Comparison of ENCODE assay signal across 10 cellular contexts in genomic region chr2:230347659-230348305, GRCh38. TPM values are rescaled to one million over a fixed set of nuclear protein-coding genes. Genes with fewer than 3 reads are reported as not detected.
DNase-seq lines count a peak whose midpoint lies in the region; ATAC-seq and TF ChIP-seq lines count a peak whose summit lies in the region.
"Had no signal": no experiment of that assay in that cellular context is flagged by ENCODE, and none has a peak within 500 bp of the region (broad histone marks: within the 10 kb centered on the region; RNA-seq: fewer than 3 reads in every experiment).

No MANE protein-coding gene starts in this region.

- DNase-seq in left cardiac atrium (no peak), right atrium auricular region (ENCODE audit: low spot score) (no peak), neuronal stem cell (ENCODE audit: low spot score) (no peak), NCI-H526 treated with DMSO at 0.1 percent for 48 hours (lab: John Stamatoyannopoulos, UW) (no peak)
- peak; percentile 21 for DNase-seq in activated naive CD8-positive, alpha-beta T cell treated with anti-CD3 and anti-CD28 coated beads for 36 hours
- peak; percentile 13 for DNase-seq in stimulated activated naive B cell treated with anti-CD40 and anti-IgM and Interleukin-4, amounts not matched to agents 10 μg/mL and 1 μg/mL and 100 μg/mL, for 72 hours
- DNase-seq: effector memory CD4-positive, alpha-beta T cell had no signal

- TF ChIP-seq CTCF in right atrium auricular region (IDR thresholded peaks at IDR 0.05) (no peak), KMS-11 (conservative IDR thresholded peaks at IDR 0.05; ENCODE audit: low read depth, low read length) (no peak)

- no peaks in the 10 kb centered on the region for H3K79me1 ChIP-seq in neuronal stem cell (ENCODE audit: low read depth, low read length)

- H2BK12ac ChIP-seq in neuronal stem cell (ENCODE audit: low read length): no peak overlapping the region

- H4K91ac ChIP-seq in neuronal stem cell (ENCODE audit: low read depth, low read length, poor library complexity): no peak overlapping the region

- H3K4ac ChIP-seq in neuronal stem cell (ENCODE audit: low read length): no peak overlapping the region

- ATAC-seq in left cardiac atrium (peak; percentile 38 to 64), GM21381 (IDR thresholded peaks at IDR 0.05; ENCODE audit: unreplicated experiment) (no peak)
- peak; percentile 90 to 91 for ATAC-seq in stimulated activated naive B cell treated with anti-CD40 and anti-IgM and Interleukin-4, amounts not matched to agents 10 μg/mL and 1 μg/mL and 100 μg/mL, for 72 hours (replicated peaks)

- H3K4me3 ChIP-seq in right atrium auricular region (no peak overlapping the region), KMS-11 (IDR thresholded peaks at IDR 0.05; ENCODE audit: insufficient read depth, low read depth, low read length) (peak overlapping the region; percentile 31), neuronal stem cell (ENCODE audit: low read length in 2 of 2) (no peak overlapping the region)
- H3K4me3 ChIP-seq: SJSA1 had no signal

- peaks cover 81% of the 10 kb centered on the region for H3K36me3 Mint-ChIP-seq in activated naive CD8-positive, alpha-beta T cell treated with anti-CD3 and anti-CD28 coated beads for 36 hours
- H3K36me3 Mint-ChIP-seq in stimulated activated naive B cell treated with anti-CD40 and anti-IgM and Interleukin-4, amounts not matched to agents 10 μg/mL and 1 μg/mL and 100 μg/mL, for 72 hours: peaks cover 46 to 66% of the 10 kb centered on the region in 2 donors

- peak overlapping the region; percentile 3; the same call in 1 of the 2 replicates for H2AFZ ChIP-seq in KMS-11 (ENCODE audit: low read depth)
- no peak overlapping the region for H2AFZ ChIP-seq in neuronal stem cell (ENCODE audit: low read length)

- intact Hi-C loops in left cardiac atrium (cut with DNase I): no loop called here

- peaks cover 65% of the 10 kb centered on the region for H3K4me1 Mint-ChIP-seq in activated naive CD8-positive, alpha-beta T cell treated with anti-CD3 and anti-CD28 coated beads for 36 hours
- peaks cover 36 to 53% of the 10 kb centered on the region in 2 donors for H3K4me1 Mint-ChIP-seq in stimulated activated naive B cell treated with anti-CD40 and anti-IgM and Interleukin-4, amounts not matched to agents 10 μg/mL and 1 μg/mL and 100 μg/mL, for 72 hours

- H3K79me2 ChIP-seq in KMS-11 (ENCODE audit: insufficient read depth, low read depth): peaks cover 26% of the 10 kb centered on the region

- no peak overlapping the region for H3K14ac ChIP-seq in neuronal stem cell (ENCODE audit: low read length)

- no CpG with 5 or more reads among the region's 6 CpGs for WGBS in neuronal stem cell (ENCODE audit: extremely low coverage in 2 of 2, insufficient read length in 2 of 2, insufficient replicate concordance in 1 of 2), 2 donors

- H3K27me3 Mint-ChIP-seq in activated naive CD8-positive, alpha-beta T cell treated with anti-CD3 and anti-CD28 coated beads for 36 hours: no peaks in the 10 kb centered on the region
- H3K27me3 Mint-ChIP-seq in stimulated activated naive B cell treated with anti-CD40 and anti-IgM and Interleukin-4, amounts not matched to agents 10 μg/mL and 1 μg/mL and 100 μg/mL, for 72 hours: no peaks in the 10 kb centered on the region

- no peak overlapping the region for H3K18ac ChIP-seq in neuronal stem cell (ENCODE audit: low read length)

- H2BK120ac ChIP-seq in neuronal stem cell (ENCODE audit: low read depth, low read length): no peak overlapping the region

- H3K9me3 Mint-ChIP-seq in activated naive CD8-positive, alpha-beta T cell treated with anti-CD3 and anti-CD28 coated beads for 36 hours: peaks cover 40% of the 10 kb centered on the region
- H3K9me3 Mint-ChIP-seq in stimulated activated naive B cell treated with anti-CD40 and anti-IgM and Interleukin-4, amounts not matched to agents 10 μg/mL and 1 μg/mL and 100 μg/mL, for 72 hours: peaks cover 15 to 22% of the 10 kb centered on the region in 2 donors

- peak overlapping the region; percentile 91 for H3K27ac Mint-ChIP-seq in activated naive CD8-positive, alpha-beta T cell treated with anti-CD3 and anti-CD28 coated beads for 36 hours
- peak overlapping the region; percentile 94 for H3K27ac Mint-ChIP-seq in stimulated activated naive B cell treated with anti-CD40 and anti-IgM and Interleukin-4, amounts not matched to agents 10 μg/mL and 1 μg/mL and 100 μg/mL, for 72 hours

- H3K4me2 ChIP-seq in KMS-11 (peak overlapping the region; percentile 88), neuronal stem cell (ENCODE audit: insufficient read depth, low read length, poor library complexity, severe bottlenecking) (no peak overlapping the region)

- H3K4me1 ChIP-seq in right atrium auricular region (no peaks in the 10 kb centered on the region), KMS-11 (ENCODE audit: low read depth, poor library complexity, severe bottlenecking) (peaks cover 69% of the 10 kb centered on the region), neuronal stem cell (ENCODE audit: control insufficient read depth in 2 of 2, insufficient read depth in 1 of 2, low read depth in 1 of 2, low read length in 2 of 2) (no peaks in the 10 kb centered on the region)

- no peak overlapping the region for H2BK5ac ChIP-seq in neuronal stem cell (ENCODE audit: low read length)

- H3K4me3 Mint-ChIP-seq in activated naive CD8-positive, alpha-beta T cell treated with anti-CD3 and anti-CD28 coated beads for 36 hours: no peak overlapping the region
- H3K4me3 Mint-ChIP-seq in stimulated activated naive B cell treated with anti-CD40 and anti-IgM and Interleukin-4, amounts not matched to agents 10 μg/mL and 1 μg/mL and 100 μg/mL, for 72 hours: no peak overlapping the region

- H2BK15ac ChIP-seq in neuronal stem cell (ENCODE audit: low read length): no peak overlapping the region

- no peak overlapping the region for H3K23ac ChIP-seq in neuronal stem cell (ENCODE audit: low read depth, low read length, poor library complexity)

- peak overlapping the region; percentile 40; the same call in 1 of the 2 replicates for H3K9ac ChIP-seq in KMS-11
- no peak overlapping the region for H3K9ac ChIP-seq in neuronal stem cell (ENCODE audit: low read depth, low read length, poor library complexity)

- H4K8ac ChIP-seq in neuronal stem cell (ENCODE audit: low read depth, low read length): no peak overlapping the region

- H3K9me3 ChIP-seq in right atrium auricular region: peaks cover 0 to 27% of the 10 kb centered on the region in 2 donors
- H3K9me3 ChIP-seq in neuronal stem cell (replicated peaks in 1 of 2; ENCODE audit: control insufficient read depth in 2 of 2, insufficient read depth in 1 of 2, low read depth in 1 of 2, low read length in 2 of 2): no peaks in the 10 kb centered on the region
- H3K9me3 ChIP-seq: SJSA1 had no signal

- H4K20me1 ChIP-seq in KMS-11 (ENCODE audit: insufficient read depth): no peaks in the 10 kb centered on the region

- H3K27me3 ChIP-seq in right atrium auricular region (no peaks in the 10 kb centered on the region), KMS-11 (ENCODE audit: insufficient read depth, low read depth) (no peaks in the 10 kb centered on the region), neuronal stem cell (ENCODE audit: control insufficient read depth in 3 of 3, insufficient read depth in 3 of 3, low read depth in 1 of 3, low read length in 3 of 3) (no peaks in the 10 kb centered on the region)
- H3K27me3 ChIP-seq: SJSA1 had no signal

- H3K27ac ChIP-seq in right atrium auricular region: no peak overlapping the region
- peak overlapping the region; percentile 83 for H3K27ac ChIP-seq in KMS-11
- no peak overlapping the region for H3K27ac ChIP-seq in neuronal stem cell (replicated peaks; ENCODE audit: low read length)
- H3K27ac ChIP-seq: SJSA1 had no signal

- H2AK5ac ChIP-seq in neuronal stem cell (ENCODE audit: low read depth, low read length): no peak overlapping the region

- H3K36me3 ChIP-seq in right atrium auricular region: no peaks in the 10 kb centered on the region
- no peaks in the 10 kb centered on the region for H3K36me3 ChIP-seq in KMS-11 (ENCODE audit: insufficient read depth)
- no peaks in the 10 kb centered on the region for H3K36me3 ChIP-seq in neuronal stem cell (replicated peaks in 1 of 2; ENCODE audit: control insufficient read depth in 2 of 2, insufficient read depth in 2 of 2, low read length in 2 of 2)

RNA-seq across cellular contexts. Expression of gene SP140L, which starts 20.8 kb away (rescaled TPM):
- total RNA-seq in left cardiac atrium: 1 to 10 TPM; 7.9 to 8.3 TPM
- total RNA-seq in right atrium auricular region: 1 to 10 TPM; 3.0 to 3.2 TPM
- total RNA-seq in activated naive CD8-positive, alpha-beta T cell treated with anti-CD3 and anti-CD28 coated beads for 36 hours: 10 to 100 TPM; 36.3 to 38.8 TPM
- 0.10 TPM for polyA plus RNA-seq in neuronal stem cell (2013, experiment 1 of 2)
- polyA plus RNA-seq in neuronal stem cell (2013, experiment 2 of 2): 0.10 TPM

Comparison
In these comparisons a context has a peak if more than half of its experiments do, and no peak if none do; other contexts are left out.
1. DNase-seq: peak in activated naive CD8-positive, alpha-beta T cell treated with anti-CD3 and anti-CD28 coated beads for 36 hours (single experiment) and stimulated activated naive B cell treated with anti-CD40 and anti-IgM and Interleukin-4, amounts not matched to agents 10 μg/mL and 1 μg/mL and 100 μg/mL, for 72 hours (single experiment); none in left cardiac atrium (single experiment), right atrium auricular region (single experiment), neuronal stem cell (single experiment) and NCI-H526 treated with DMSO at 0.1 percent for 48 hours (single experiment).
2. RNA of gene SP140L, which starts 20.8 kb away (total RNA-seq): 36.3 to 38.8 TPM in activated naive CD8-positive, alpha-beta T cell treated with anti-CD3 and anti-CD28 coated beads for 36 hours; 7.9 to 8.3 TPM in left cardiac atrium and 3.0 to 3.2 TPM in right atrium auricular region; every median in the first group is over 4 times any median in the second.